Comparison of ENCODE assay signal across 8 cellular contexts in the genomic region with DNA sequence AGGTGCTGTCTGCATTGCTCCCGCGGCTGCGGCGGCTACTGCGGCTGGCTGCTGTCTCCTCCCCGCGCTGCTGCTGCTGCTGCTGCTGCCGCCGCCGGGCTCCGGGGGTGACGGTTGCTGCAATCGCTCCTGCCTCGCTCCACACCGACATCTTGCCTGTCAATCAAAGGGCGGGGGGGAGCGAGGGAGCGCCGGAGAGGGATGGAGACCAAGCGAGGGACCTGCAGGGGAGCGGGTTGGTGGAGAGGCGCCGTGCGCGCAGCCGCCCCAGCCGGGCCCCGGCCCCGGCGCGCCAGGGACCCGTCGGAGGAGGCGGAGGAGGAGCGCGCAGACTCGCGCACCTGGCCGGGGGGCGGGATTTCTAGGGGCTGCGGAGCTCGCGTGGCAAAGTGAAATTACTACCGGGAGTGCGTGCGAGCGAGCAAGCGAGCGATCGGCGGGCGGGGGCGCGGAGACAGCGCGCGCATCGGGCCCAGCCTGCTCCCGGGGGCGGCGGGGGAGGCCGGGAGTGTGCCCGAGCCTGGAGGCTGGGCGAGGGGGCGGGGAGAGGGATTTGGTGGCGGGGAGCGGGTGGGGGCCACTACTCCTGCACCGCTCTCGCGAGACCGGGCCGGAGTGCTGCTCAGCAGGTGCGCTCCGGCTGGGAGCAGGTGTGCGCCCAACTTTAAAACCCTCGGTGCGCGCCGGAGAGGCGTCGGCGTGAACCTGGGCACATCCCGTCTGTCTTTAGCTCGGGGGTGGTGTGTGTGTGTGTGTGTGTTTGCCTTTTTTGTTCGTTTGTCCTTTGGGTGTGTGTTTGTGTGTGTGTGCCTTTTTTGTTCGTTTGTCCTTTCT. TPM values are rescaled to one million over a fixed set of nuclear protein-coding genes. Genes with fewer than 3 reads are reported as not detected.
A peak's percentile ranks its signal among the peaks of the same experiment; 100 is the strongest.
DNase-seq lines count a peak whose midpoint lies in the region; ATAC-seq and TF ChIP-seq lines count a peak whose summit lies in the region.

A gene (minus strand): TSS at position 165 of the 834 bp plus-strand sequence. CDS start 735 bp downstream, outside the sequence.

- no peaks in the 10 kb centered on the region for H3K79me2 ChIP-seq in OCI-LY7 (ENCODE audit: insufficient read depth, low read depth, low read length)

- H3K4me1 ChIP-seq in OCI-LY7 (ENCODE audit: insufficient read depth, low read length, poor library complexity, severe bottlenecking) (no peaks in the 10 kb centered on the region), gastrocnemius medialis (no peaks in the 10 kb centered on the region)

- H3K9me3 ChIP-seq in OCI-LY7 (ENCODE audit: low read length) (no peaks in the 10 kb centered on the region), gastrocnemius medialis (no peaks in the 10 kb centered on the region)

- TF ChIP-seq POLR2A in GM19193 (IDR thresholded peaks at IDR 0.05; ENCODE audit: extremely low read depth, insufficient read depth, insufficient read length) (peak; percentile 21), gastrocnemius medialis (IDR thresholded peaks at IDR 0.05) (no peak)

- TF ChIP-seq CTCF in AG09309 (IDR thresholded peaks at IDR 0.05; ENCODE audit: control insufficient read depth, insufficient read depth, low read depth, low read length, missing control alignments) (no peak), OCI-LY7 (conservative IDR thresholded peaks at IDR 0.05; ENCODE audit: low read length) (no peak), gastrocnemius medialis (IDR thresholded peaks at IDR 0.05 in 4 of 5, conservative IDR thresholded peaks at IDR 0.05 in 1 of 5) (no peak)

- H3K4me2 ChIP-seq in OCI-LY7 (ENCODE audit: low read length), result peak within 1 kb of the TSS; percentile 64

- peaks cover 37 to 47% (median 38%) of the 10 kb centered on the region in 3 donors for H3K27me3 ChIP-seq in gastrocnemius medialis

- CTCF ChIA-PET in OCI-LY7 (lab: Charles Lee; ENCODE audit: unreplicated experiment), result no interaction called here

- H3K4me3 ChIP-seq in AG09309 (ENCODE audit: control insufficient read depth, low read depth, low read length) (peak within 1 kb of the TSS; percentile 41), OCI-LY7 (ENCODE audit: low read depth, low read length, poor library complexity, severe bottlenecking) (peak within 1 kb of the TSS; percentile 65), gastrocnemius medialis (peak within 1 kb of the TSS; percentile 13 to 43 (median 28))

- no peaks in the 10 kb centered on the region for H3K36me3 ChIP-seq in OCI-LY7 (ENCODE audit: insufficient read depth, low read length)
- H3K36me3 ChIP-seq in gastrocnemius medialis, result no peaks in the 10 kb centered on the region

- peak within 1 kb of the TSS; percentile 46 for H2AFZ ChIP-seq in OCI-LY7 (ENCODE audit: low read length)

- peak; percentile 51 for ATAC-seq in HG03565 (IDR thresholded peaks at IDR 0.05; ENCODE audit: unreplicated experiment)
- ATAC-seq in gastrocnemius medialis, result no peak

- in situ Hi-C loops in gastrocnemius medialis (cut with MboI; ENCODE audit: low sequenced_read_pairs in 4 of 4), result no loop called here

- POLR2A ChIA-PET in OCI-LY7 (lab: Charles Lee), result no interaction called here

- BruUV-seq in OCI-LY7 (replicated peaks; lab: Mats Ljungman, UMichigan), result no TSS peak

- no peaks in the 10 kb centered on the region for H4K20me1 ChIP-seq in OCI-LY7 (ENCODE audit: insufficient read depth, low read length)

- intact Hi-C loops in OCI-LY7 (cut with micrococcal nuclease; ENCODE audit: unreplicated experiment), result no loop called here
- intact Hi-C loops in gastrocnemius medialis (cut with DNase I; ENCODE audit: low total_unique reads), result no loop called here

- no peaks in the 10 kb centered on the region for H3K9me2 ChIP-seq in OCI-LY7 (ENCODE audit: insufficient read depth, low read length)

- DNase-seq in AG09309 (ENCODE audit: low read depth), result no peak
- peak; percentile 79 for DNase-seq in OCI-LY7 (ENCODE audit: low spot score)
- peak; percentile 53 for DNase-seq in activated naive CD4-positive, alpha-beta T cell treated with Interleukin-2 at 50 U/mL for 16 hours
- DNase-seq in hippocampal formation (lab: John Stamatoyannopoulos, UW), result peak; percentile 33 to 36
- no peak for DNase-seq in gastrocnemius medialis
- no peak for DNase-seq in HUDEP-2 (lab: John Stamatoyannopoulos, UW; ENCODE audit: unreplicated experiment in 76 of 76)

- H3K27ac ChIP-seq in OCI-LY7 (ENCODE audit: low read depth, low read length, poor library complexity, severe bottlenecking) (no peak within 1 kb of the TSS), gastrocnemius medialis (no peak within 1 kb of the TSS)

RNA-seq across cellular contexts. Expression of the gene that starts here (rescaled TPM):
- 0.03 TPM in 2 replicates for total RNA-seq in OCI-LY7 (2014; rRNA removed; shearing (Covaris generic))
- 0.09 and 0.15 TPM in 2 replicates for total RNA-seq in OCI-LY7 (2022)
- under 1 TPM in 2 of 4 donors, not detected in 2; 0.02 to 0.10 TPM for total RNA-seq in gastrocnemius medialis

Comparison
In these comparisons a context has a peak if more than half of its experiments do, and no peak if none do; other contexts are left out.
1. Peak in DNase-seq, H3K4me3 ChIP-seq and H3K4me2 ChIP-seq in OCI-LY7; RNA of the gene not detected or under 1 TPM.
2. DNase-seq: peak in activated naive CD4-positive, alpha-beta T cell treated with Interleukin-2 at 50 U/mL for 16 hours (single experiment) and hippocampal formation (2 of 2); none in AG09309 (single experiment), gastrocnemius medialis (0 of 2) and HUDEP-2 (0 of 76).
3. Peak in every context shown above with its lines, with median percentiles within 50 percentile points of each other: H3K4me3 ChIP-seq.